14 cellular contexts compared by ENCODE assay signal in the genomic region with DNA sequence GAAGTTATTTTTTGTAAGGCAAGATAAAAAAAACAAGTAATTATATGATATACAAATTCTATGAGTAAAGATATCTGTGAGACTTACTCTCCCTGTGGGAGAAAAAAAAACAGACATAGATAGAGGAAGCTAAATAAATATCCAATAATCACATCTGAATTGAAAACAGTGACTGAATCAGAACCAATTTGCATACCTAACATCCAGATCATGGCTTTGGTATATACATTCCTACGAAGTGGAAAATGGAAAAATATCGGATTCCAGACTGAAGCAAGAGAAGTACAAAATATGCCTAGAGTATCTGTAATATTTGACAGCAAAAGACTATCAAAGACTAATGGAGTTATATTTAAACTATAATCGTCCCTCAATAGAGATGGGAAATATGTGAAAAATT.
DNase-seq lines count a peak whose midpoint lies in the region; ATAC-seq and TF ChIP-seq lines count a peak whose summit lies in the region.
"Had no signal": no experiment of that assay in that cellular context is flagged by ENCODE, and none has a peak within 500 bp of the region (broad histone marks: within the 10 kb centered on the region; RNA-seq: fewer than 3 reads in every experiment).

No MANE protein-coding gene starts in this region.

- POLR2A ChIA-PET in AG04450 (lab: Yijun Ruan, JAX), result no interaction called here

- H3K36me3 ChIP-seq in OCI-LY3 (replicated peaks; ENCODE audit: low read depth, low read length) (no peaks in the 10 kb centered on the region), brain microvascular endothelial cell (replicated peaks) (no peaks in the 10 kb centered on the region)
- H3K36me3 ChIP-seq: BLaER1 had no signal

- H4K20me1 ChIP-seq in OCI-LY3 (ENCODE audit: insufficient read depth, low read length), result no peaks in the 10 kb centered on the region
- H4K20me1 ChIP-seq: BLaER1 had no signal

- peak; percentile 13 for DNase-seq in AG04450 (ENCODE audit: low read depth, low spot score)
- DNase-seq in brain microvascular endothelial cell, result peak; percentile 30
- peak; percentile 26 for DNase-seq in non-pigmented ciliary epithelial cell (ENCODE audit: low read depth)
- DNase-seq in 8988T, result no peak
- DNase-seq in DMS79 (lab: John Stamatoyannopoulos, UW), result no peak
- DNase-seq: AML-193; Caco-2; CD8-positive, alpha-beta memory T cell; DMS53 had no signal

- in situ Hi-C loops in brain microvascular endothelial cell (cut with HindIII; ENCODE audit: low pct_ligation_motif_present, low sequenced_read_pairs), result no loop called here

- H3K9me3 ChIP-seq in AG04450 (ENCODE audit: control insufficient read depth, insufficient read depth, low read length) (no peaks in the 10 kb centered on the region), OCI-LY3 (ENCODE audit: insufficient read depth, low read length) (no peaks in the 10 kb centered on the region)
- H3K9me3 ChIP-seq: BLaER1, Caco-2 had no signal

- H3K79me2 ChIP-seq in OCI-LY3 (ENCODE audit: low read length), result no peaks in the 10 kb centered on the region

- no peaks in the 10 kb centered on the region for H3K4me1 ChIP-seq in OCI-LY3 (ENCODE audit: low read length)
- H3K4me1 ChIP-seq: BLaER1, Caco-2 had no signal

- H3K27me3 ChIP-seq in AG04450 (ENCODE audit: control insufficient read depth, insufficient read depth, low read length), result no peaks in the 10 kb centered on the region
- H3K27me3 ChIP-seq in OCI-LY3 (ENCODE audit: low read depth, low read length), result no peaks in the 10 kb centered on the region
- no peaks in the 10 kb centered on the region for H3K27me3 ChIP-seq in brain microvascular endothelial cell (replicated peaks)
- H3K27me3 ChIP-seq: BLaER1 had no signal

- TF ChIP-seq CTCF in AG04450 (IDR thresholded peaks at IDR 0.05; ENCODE audit: low read depth, low read length) (no peak), OCI-LY3 (IDR thresholded peaks at IDR 0.05; ENCODE audit: low read depth, low read length) (no peak), brain microvascular endothelial cell (IDR thresholded peaks at IDR 0.05; ENCODE audit: low read depth, low read length, missing control alignments) (no peak)

- no peak for ATAC-seq in HG02678 (IDR thresholded peaks at IDR 0.05; ENCODE audit: unreplicated experiment)
- ATAC-seq: HCT116, HepG2 had no signal

- CTCF ChIA-PET in AG04450 (lab: Charles Lee), result no interaction called here

- H3K27ac ChIP-seq in AG04450 (ENCODE audit: low read depth, low read length) (no peak overlapping the region), OCI-LY3 (ENCODE audit: low read length) (no peak overlapping the region), brain microvascular endothelial cell (peak overlapping the region; percentile 86)
- H3K27ac ChIP-seq: BLaER1 had no signal

- peak overlapping the region; percentile 21; the same call in 1 of the 2 replicates for H2AFZ ChIP-seq in OCI-LY3 (ENCODE audit: low read depth, low read length)

- no peak overlapping the region for H3K4me3 ChIP-seq in AG04450 (ENCODE audit: low read depth, low read length)
- no peak overlapping the region for H3K4me3 ChIP-seq in OCI-LY3 (ENCODE audit: low read length)
- no peak overlapping the region for H3K4me3 ChIP-seq in brain microvascular endothelial cell (ENCODE audit: low read depth, low read length)
- H3K4me3 ChIP-seq: BLaER1 had no signal

- no peak overlapping the region for H3K4me2 ChIP-seq in OCI-LY3 (ENCODE audit: low read length)
- H3K4me2 ChIP-seq: BLaER1 had no signal

- H3K9ac ChIP-seq in OCI-LY3 (ENCODE audit: low read length), result no peak overlapping the region
- H3K9ac ChIP-seq: BLaER1 had no signal

Comparison
In these comparisons a context has a peak if more than half of its experiments do, and no peak if none do; other contexts are left out.
1. DNase-seq: peak in AG04450 (single experiment), brain microvascular endothelial cell (single experiment) and non-pigmented ciliary epithelial cell (single experiment); none in 8988T (single experiment) and DMS79 (single experiment).